ENCODE assay signal across 1 cellular context in the genomic region with DNA sequence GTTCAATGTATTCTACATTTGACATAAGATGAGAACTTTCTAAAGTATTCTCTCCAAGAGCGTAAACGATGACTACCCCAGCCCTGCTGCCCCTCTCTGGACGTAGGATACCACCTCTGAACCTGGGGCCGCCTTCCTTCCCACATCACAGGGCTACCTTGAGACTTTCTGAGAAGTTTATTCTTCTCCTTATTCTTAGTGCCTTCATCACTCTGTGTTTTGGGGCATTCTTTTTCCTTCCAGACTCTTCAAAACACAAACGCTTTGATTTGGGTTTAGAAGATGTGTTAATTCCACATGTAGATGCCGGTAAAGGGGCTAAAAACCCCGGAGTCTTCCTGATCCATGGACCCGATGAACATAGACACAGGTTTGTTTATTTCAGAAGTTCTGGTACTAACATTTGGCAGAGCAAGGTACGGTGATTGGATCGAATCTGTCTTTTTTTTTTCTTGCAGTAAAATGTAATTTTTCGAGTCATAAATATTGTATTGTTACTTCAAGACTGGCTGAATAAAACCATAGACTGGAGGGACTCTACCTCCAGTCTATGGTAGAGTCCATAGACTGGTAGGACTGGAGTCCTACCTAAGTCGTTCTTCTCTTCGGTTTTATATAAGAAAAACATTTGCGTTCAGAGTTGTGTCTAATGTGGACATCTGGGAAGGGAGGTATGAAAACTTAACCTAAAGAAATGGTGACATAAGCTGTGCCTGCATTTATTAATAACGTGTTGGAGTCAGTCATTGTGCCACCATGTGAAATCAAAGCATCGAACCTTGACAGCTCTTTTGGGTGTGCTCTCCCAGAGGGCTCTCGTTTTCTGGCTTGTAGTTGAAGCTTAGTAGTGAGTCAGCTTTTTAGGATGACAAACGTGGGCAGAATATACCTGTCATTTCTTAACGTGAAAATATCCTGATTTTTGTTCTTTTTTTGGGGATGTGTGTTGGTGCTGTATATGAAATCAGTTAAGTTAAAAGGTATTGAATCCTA.
TF ChIP-seq lines count a peak whose summit lies in the region.

No MANE protein-coding gene starts in this region.

TF ChIP-seq in H1, 55 proteins besides CTCF, POLR2A, EP300 and RAD21 (continued from another document):
- TF ChIP-seq, protein P1, sequence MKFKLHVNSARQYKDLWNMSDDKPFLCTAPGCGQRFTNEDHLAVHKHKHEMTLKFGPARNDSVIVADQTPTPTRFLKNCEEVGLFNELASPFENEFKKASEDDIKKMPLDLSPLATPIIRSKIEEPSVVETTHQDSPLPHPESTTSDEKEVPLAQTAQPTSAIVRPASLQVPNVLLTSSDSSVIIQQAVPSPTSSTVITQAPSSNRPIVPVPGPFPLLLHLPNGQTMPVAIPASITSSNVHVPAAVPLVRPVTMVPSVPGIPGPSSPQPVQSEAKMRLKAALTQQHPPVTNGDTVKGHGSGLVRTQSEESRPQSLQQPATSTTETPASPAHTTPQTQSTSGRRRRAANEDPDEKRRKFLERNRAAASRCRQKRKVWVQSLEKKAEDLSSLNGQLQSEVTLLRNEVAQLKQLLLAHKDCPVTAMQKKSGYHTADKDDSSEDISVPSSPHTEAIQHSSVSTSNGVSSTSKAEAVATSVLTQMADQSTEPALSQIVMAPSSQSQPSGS (IDR thresholded peaks at IDR 0.05; ENCODE audit: low read length): no peak
- TF ChIP-seq SP2 (IDR thresholded peaks at IDR 0.05; ENCODE audit: low read length): no peak
